In the genomic region with DNA sequence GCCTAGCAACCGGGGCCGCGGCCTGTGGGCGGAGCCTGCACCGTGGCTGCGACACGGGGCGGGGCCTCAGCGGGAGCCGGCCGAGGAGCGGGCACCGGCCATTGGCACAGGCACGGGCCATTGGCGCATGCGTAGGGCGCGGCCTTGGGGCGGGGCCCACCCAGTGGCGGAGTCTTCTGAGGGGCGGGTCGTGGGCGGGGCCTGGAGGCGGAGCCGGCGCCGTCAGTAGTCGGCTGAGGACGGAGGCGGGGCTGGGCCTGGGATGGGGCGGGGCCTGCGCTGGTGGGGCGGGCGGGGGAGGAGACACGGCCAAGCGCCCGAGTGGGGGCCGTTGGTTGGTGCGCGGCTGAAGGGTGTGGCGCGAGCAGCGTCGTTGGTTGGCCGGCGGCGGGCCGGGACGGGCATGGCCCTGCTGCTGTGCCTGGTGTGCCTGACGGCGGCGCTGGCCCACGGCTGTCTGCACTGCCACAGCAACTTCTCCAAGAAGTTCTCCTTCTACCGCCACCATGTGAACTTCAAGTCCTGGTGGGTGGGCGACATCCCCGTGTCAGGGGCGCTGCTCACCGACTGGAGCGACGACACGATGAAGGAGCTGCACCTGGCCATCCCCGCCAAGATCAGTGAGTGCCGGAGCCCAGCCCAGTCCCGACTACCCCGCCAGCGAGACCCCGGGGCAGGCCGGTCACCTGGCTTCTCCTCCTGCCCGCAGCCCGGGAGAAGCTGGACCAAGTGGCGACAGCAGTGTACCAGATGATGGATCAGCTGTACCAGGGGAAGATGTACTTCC, we compare ENCODE assay signal across 8 cellular contexts. TPM values are rescaled to one million over a fixed set of nuclear protein-coding genes. Genes with fewer than 3 reads are reported as not detected.
A peak's percentile ranks its signal among the peaks of the same experiment; 100 is the strongest.
DNase-seq lines count a peak whose midpoint lies in the region; ATAC-seq, FAIRE-seq and TF ChIP-seq lines count a peak whose summit lies in the region.

A gene with protein sequence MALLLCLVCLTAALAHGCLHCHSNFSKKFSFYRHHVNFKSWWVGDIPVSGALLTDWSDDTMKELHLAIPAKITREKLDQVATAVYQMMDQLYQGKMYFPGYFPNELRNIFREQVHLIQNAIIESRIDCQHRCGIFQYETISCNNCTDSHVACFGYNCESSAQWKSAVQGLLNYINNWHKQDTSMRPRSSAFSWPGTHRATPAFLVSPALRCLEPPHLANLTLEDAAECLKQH (plus strand): TSS at position 373 of the 787 bp plus-strand sequence. CDS start 31 bp downstream, at position 404.

- BruUV-seq in HepG2 (replicated peaks; lab: Mats Ljungman, UMichigan), result no TSS peak

- peaks cover 24% of the 10 kb centered on the region for H3K4me1 ChIP-seq in HepG2 (ENCODE audit: insufficient read depth, low read length)

- H3K36me3 ChIP-seq in HepG2 (replicated peaks in 1 of 2; ENCODE audit: control insufficient read depth in 1 of 2, insufficient read depth in 2 of 2, low read length in 2 of 2), result peaks cover 11 to 23% of the 10 kb centered on the region in 2 experiments; a peak in 4 of 5 replicates

- ATAC-seq in GM19395 (IDR thresholded peaks at IDR 0.05; ENCODE audit: unreplicated experiment), result peak; percentile 60
- peak; percentile 48 for ATAC-seq in HG03558 (IDR thresholded peaks at IDR 0.05; ENCODE audit: extremely low read depth, unreplicated experiment)
- ATAC-seq in HepG2, result peak; percentile 94

- peak; percentile 32 for FAIRE-seq in HepG2 (lab: Jason Lieb, UNC)

- H3K27me3 Mint-ChIP-seq in dendritic cell treated with granulocyte-macrophage colony-stimulating factor and Interleukin-4, amounts not matched to agents 40 ng/mL and 50 ng/mL, for 4 days, result no peaks in the 10 kb centered on the region

- H3K36me3 Mint-ChIP-seq in dendritic cell treated with granulocyte-macrophage colony-stimulating factor and Interleukin-4, amounts not matched to agents 40 ng/mL and 50 ng/mL, for 4 days (ENCODE audit: low read depth), result peaks cover 76% of the 10 kb centered on the region

- DNase-seq in NCI-H69 (lab: John Stamatoyannopoulos, UW) (peak; percentile 98), HepG2 (ENCODE audit: low spot score) (peak; percentile 89)
- peak; percentile 100 for DNase-seq in activated CD4-positive, alpha-beta T cell treated with anti-CD3 and anti-CD28 coated beads, Interleukin-2, amount 50 U/mL, for 24 hours (ENCODE audit: low read depth in 1 of 2, low spot score in 1 of 2)
- peak; percentile 100 for DNase-seq in stimulated activated CD4-positive, alpha-beta T cell treated with anti-CD3 and anti-CD28 coated beads, Interleukin-4, amount 100 ng/mL, for 1 hour

- H3K4me3 Mint-ChIP-seq in dendritic cell treated with granulocyte-macrophage colony-stimulating factor and Interleukin-4, amounts not matched to agents 40 ng/mL and 50 ng/mL, for 4 days, result peak within 1 kb of the TSS; percentile 99

- H3K27ac ChIP-seq in C4-2B (peak within 1 kb of the TSS; percentile 76), HepG2 (ENCODE audit: extremely low read length, insufficient read depth, low read length) (peak within 1 kb of the TSS; percentile 83)

- peaks cover 55% of the 10 kb centered on the region for H3K4me1 Mint-ChIP-seq in dendritic cell treated with granulocyte-macrophage colony-stimulating factor and Interleukin-4, amounts not matched to agents 40 ng/mL and 50 ng/mL, for 4 days (ENCODE audit: low read depth)

- H3K27ac Mint-ChIP-seq in dendritic cell treated with granulocyte-macrophage colony-stimulating factor and Interleukin-4, amounts not matched to agents 40 ng/mL and 50 ng/mL, for 4 days, result peak within 1 kb of the TSS; percentile 100

- no peaks in the 10 kb centered on the region for H3K9me3 ChIP-seq in HepG2 (ENCODE audit: low read length)

- H3K4me3 ChIP-seq in HepG2 (replicated peaks in 1 of 3; ENCODE audit: insufficient read depth in 1 of 3, low read depth in 2 of 3, low read length in 3 of 3), result peak within 1 kb of the TSS; percentile 73 to 86 (median 81)

- H3K27me3 ChIP-seq in HepG2 (ENCODE audit: control insufficient read depth in 1 of 2, insufficient read depth in 2 of 2, low read length in 2 of 2), result no peaks in the 10 kb centered on the region

- intact Hi-C loops in dendritic cell treated with granulocyte-macrophage colony-stimulating factor and Interleukin-4, amounts not matched to agents 40 ng/mL and 50 ng/mL, for 4 days (cut with micrococcal nuclease), result loop anchor here (2.0 kb wide), 1 partner anchor 14 kb away; no protein-coding TSS in a partner anchor
- intact Hi-C loops in HepG2 (cut with micrococcal nuclease; ENCODE audit: unreplicated experiment), result no loop called here

- peaks cover 7% of the 10 kb centered on the region for H3K79me2 ChIP-seq in HepG2 (ENCODE audit: insufficient read depth, low read length)

- CTCF ChIA-PET in HepG2 (lab: Yijun Ruan, JAX; ENCODE audit: low intra/inter-chr PET ratio, low total read pairs), result no interaction called here

- no peak for TF ChIP-seq EP300 in HepG2 (IDR thresholded peaks at IDR 0.05; ENCODE audit: low read depth in 2 of 2, low read length in 2 of 2)
- no peak for TF ChIP-seq EP300 in HepG2 (CRISPR knock-in tag; IDR thresholded peaks at IDR 0.05; ENCODE audit: borderline replicate concordance)

- POLR2A ChIA-PET in HepG2 (lab: Yijun Ruan, JAX), result interaction anchor here (0.6 kb wide), 1 partner anchor 134 kb away, joined by 3 read pairs; no protein-coding TSS in a partner anchor

- WGBS in HepG2 (ENCODE audit: low lambda C conversion rate), result no CpG with 5 or more reads among the region's 71 CpGs

- no peak within 1 kb of the TSS for H2AFZ ChIP-seq in HepG2 (ENCODE audit: low read length)

- H4K20me1 ChIP-seq in HepG2 (ENCODE audit: insufficient read depth, low read length), result no peaks in the 10 kb centered on the region

- in situ Hi-C loops in HepG2 (cut with HindIII; ENCODE audit: extremely low pct_ligation_motif_present, low pct_unique_long_range_greater_than_20kb), result no loop called here

- H3K9ac ChIP-seq in HepG2 (ENCODE audit: insufficient read depth, low read depth, low read length), result peak within 1 kb of the TSS; percentile 77

- no peak for TF ChIP-seq POLR2A in HepG2 (IDR thresholded peaks at IDR 0.05; ENCODE audit: insufficient read depth in 1 of 2, low read depth in 2 of 2, low read length in 2 of 2)

- TF ChIP-seq RAD21 in HepG2 (CRISPR knock-in tag; IDR thresholded peaks at IDR 0.05), result peak; percentile 54

- TF ChIP-seq CTCF in C4-2B (conservative IDR thresholded peaks at IDR 0.05) (no peak), HepG2 (CRISPR knock-in tag; IDR thresholded peaks at IDR 0.05) (peak; percentile 74)

- H3K9me3 Mint-ChIP-seq in dendritic cell treated with granulocyte-macrophage colony-stimulating factor and Interleukin-4, amounts not matched to agents 40 ng/mL and 50 ng/mL, for 4 days, result no peaks in the 10 kb centered on the region

- H3K4me2 ChIP-seq in HepG2 (ENCODE audit: low read depth, low read length), result peak within 1 kb of the TSS; percentile 99

TF ChIP-seq in HepG2, 621 proteins besides CTCF, POLR2A, EP300 and RAD21 (continues in another document):
- no peak for TF ChIP-seq HIVEP1 (CRISPR knock-in tag; IDR thresholded peaks at IDR 0.05)
- no peak for TF ChIP-seq CEBPG (CRISPR knock-in tag; IDR thresholded peaks at IDR 0.05)
- no peak for TF ChIP-seq KDM3A (CRISPR knock-in tag; IDR thresholded peaks at IDR 0.05; ENCODE audit: low read depth)
- TF ChIP-seq RELA (CRISPR knock-in tag; IDR thresholded peaks at IDR 0.05), result no peak
- TF ChIP-seq YY1 (IDR thresholded peaks at IDR 0.05; ENCODE audit: insufficient read depth, insufficient replicate concordance, low read depth, low read length), result peak; percentile 62
- no peak for TF ChIP-seq AHR (CRISPR knock-in tag; IDR thresholded peaks at IDR 0.05)
- no peak; the same call in 1 of the 2 replicates for TF ChIP-seq HDAC1 (CRISPR knock-in tag; IDR thresholded peaks at IDR 0.05)
- TF ChIP-seq SRY (CRISPR knock-in tag; IDR thresholded peaks at IDR 0.05), result 0 out of 2 replicates have a peak, but pooled peaks have one; percentile 36
- no peak for TF ChIP-seq ZNF775 (CRISPR knock-in tag; IDR thresholded peaks at IDR 0.05; ENCODE audit: borderline replicate concordance)

RNA-seq across cellular contexts. Expression of the gene that starts here (rescaled TPM):
- 0.24 and 0.77 TPM in 2 replicates for total RNA-seq in HepG2 (2016; rRNA removed; fragmentation: Illumina TruSeq; extraction: Trizol)
- total RNA-seq in HepG2 (2016; cell fraction: cytosol; rRNA removed; fragmentation: Illumina TruSeq; extraction: Trizol; ENCODE audit: low read depth), result 0.79 and 0.91 TPM in 2 replicates
- 0.34 and 1.5 TPM in 2 replicates for total RNA-seq in HepG2 (2016; cell fraction: insoluble cytoplasmic fraction; rRNA removed; fragmentation: Illumina TruSeq; extraction: Trizol)
- total RNA-seq in HepG2 (2016; cell fraction: membrane; rRNA removed; fragmentation: Illumina TruSeq; extraction: Trizol), result 0.83 and 1.5 TPM in 2 replicates
- total RNA-seq in HepG2 (2016; cell fraction: nucleus; rRNA removed; fragmentation: Illumina TruSeq; extraction: Trizol), result 1.1 and 2.5 TPM in 2 replicates
- 3.9 and 4.1 TPM in 2 replicates for polyA plus RNA-seq in HepG2 (2011; rRNA removed)
- polyA plus RNA-seq in HepG2 (2011; cell fraction: cytosol; rRNA removed), result 0.55 and 0.75 TPM in 2 replicates
- polyA plus RNA-seq in HepG2 (2011; cell fraction: nucleus; rRNA removed), result 66.6 and 91.0 TPM in 2 replicates
- 1.7 and 4.4 TPM in 2 replicates for polyA plus RNA-seq in HepG2 (2012)
- 0.57 and 1.2 TPM in 2 replicates for polyA plus RNA-seq in HepG2 (2016; cell fraction: cytosol; fragmentation: Illumina TruSeq; extraction: Trizol; ENCODE audit: low read depth)
- 0.45 and 0.53 TPM in 2 replicates for polyA plus RNA-seq in HepG2 (2016; cell fraction: insoluble cytoplasmic fraction; fragmentation: Illumina TruSeq; extraction: Trizol; ENCODE audit: low read depth)
- 0.94 TPM in 2 replicates for polyA plus RNA-seq in HepG2 (2016; cell fraction: membrane; fragmentation: Illumina TruSeq; extraction: Trizol; ENCODE audit: low read depth)
- polyA plus RNA-seq in HepG2 (2016; cell fraction: nucleus; fragmentation: Illumina TruSeq; extraction: Trizol; ENCODE audit: insufficient read depth, low read depth), result 4.3 and 6.3 TPM in 2 replicates
- 0.54 and 2.7 TPM in 2 replicates for polyA minus RNA-seq in HepG2 (2011; rRNA and poly(A)+ RNA removed; ENCODE audit: low replicate concordance)
- not detected in 2 replicates for polyA minus RNA-seq in HepG2 (2011; cell fraction: cytosol; rRNA and poly(A)+ RNA removed)
- polyA minus RNA-seq in HepG2 (2011; cell fraction: nucleus; rRNA and poly(A)+ RNA removed), result 1.9 and 4.2 TPM in 2 replicates

Comparison
In these comparisons a context has a peak if more than half of its experiments do, and no peak if none do; other contexts are left out.
1. Peak in every context shown above with its lines: DNase-seq, ATAC-seq, H3K4me3 ChIP-seq and H3K27ac ChIP-seq.